In genomic region chr13:42819712-42820111, GRCh38 we compare ENCODE assay signal across 30 cellular contexts. TPM values are rescaled to one million over a fixed set of nuclear protein-coding genes. Genes with fewer than 3 reads are reported as not detected.
"Had no signal": no experiment of that assay in that cellular context is flagged by ENCODE, and none has a peak within 500 bp of the region (broad histone marks: within the 10 kb centered on the region; RNA-seq: fewer than 3 reads in every experiment).

No MANE protein-coding gene starts in this region.

- H3K9me3 Mint-ChIP-seq: activated naive CD4-positive, alpha-beta T cell treated with anti-CD3 and anti-CD28 coated beads, Interleukin-2, amount 50 U/mL, for 24 hours had no signal

- H3K27me3 Mint-ChIP-seq: dendritic cell treated with granulocyte-macrophage colony-stimulating factor and Interleukin-4, amounts not matched to agents 40 ng/mL and 50 ng/mL, for 4 days had no signal

- H3K9me3 ChIP-seq: esophagus muscularis mucosa, gastrocnemius medialis, psoas muscle, right atrium auricular region, thyroid gland, upper lobe of right lung had no signal

- H3K4me1 Mint-ChIP-seq: activated B cell treated with CpG ODN at 0.5 μM for 24 hours; activated CD8-positive, alpha-beta memory T cell treated with anti-CD3 and anti-CD28 coated beads, Interleukin-2, amount 10 ng/mL, durations not matched to agents 7 days and 5 days; activated naive CD4-positive, alpha-beta T cell treated with anti-CD3 and anti-CD28 coated beads, Interleukin-2, amount 50 U/mL, for 24 hours; activated naive CD8-positive, alpha-beta T cell treated with anti-CD3 and anti-CD28 coated beads, Interleukin-2, amount 50 U/mL, for 24 hours; naive thymus-derived CD4-positive, alpha-beta T cell; neural crest cell had no signal

- ATAC-seq: activated CD8-positive, alpha-beta memory T cell treated with anti-CD3 and anti-CD28 coated beads, Interleukin-2, amount 10 ng/mL, durations not matched to agents 7 days and 5 days; activated CD8-positive, alpha-beta T cell treated with anti-CD3 and anti-CD28 coated beads, Interleukin-2, amount 10 ng/mL, durations not matched to agents 7 days and 5 days; activated naive CD8-positive, alpha-beta T cell treated with anti-CD3 and anti-CD28 coated beads, Interleukin-2, amount 50 U/mL, for 24 hours; gastrocnemius medialis; left cardiac atrium; naive thymus-derived CD4-positive, alpha-beta T cell; psoas muscle; stimulated activated naive B cell treated with anti-CD40 and anti-IgM and Interleukin-4, amounts not matched to agents 10 μg/mL and 1 μg/mL and 100 μg/mL, for 72 hours; upper lobe of right lung had no signal

- H3K27ac ChIP-seq: esophagus muscularis mucosa, gastrocnemius medialis, hepatocyte, parathyroid adenoma, psoas muscle, right atrium auricular region, stomach, thyroid gland, upper lobe of right lung had no signal

- H3K36me3 Mint-ChIP-seq: activated CD8-positive, alpha-beta memory T cell treated with anti-CD3 and anti-CD28 coated beads, Interleukin-2, amount 10 ng/mL, durations not matched to agents 7 days and 5 days; activated naive CD4-positive, alpha-beta T cell treated with anti-CD3 and anti-CD28 coated beads, Interleukin-2, amount 50 U/mL, for 24 hours; brain had no signal

- H3K36me3 ChIP-seq: esophagus muscularis mucosa, gastrocnemius medialis, right atrium auricular region, stomach, thyroid gland, upper lobe of right lung had no signal

- H3K4me1 ChIP-seq: esophagus muscularis mucosa, gastrocnemius medialis, parathyroid adenoma, psoas muscle, right atrium auricular region, stomach, thyroid gland, upper lobe of right lung had no signal

- H3K4me3 Mint-ChIP-seq: activated B cell treated with CpG ODN at 0.5 μM for 24 hours; activated CD8-positive, alpha-beta memory T cell treated with anti-CD3 and anti-CD28 coated beads, Interleukin-2, amount 10 ng/mL, durations not matched to agents 7 days and 5 days; activated CD8-positive, alpha-beta T cell treated with anti-CD3 and anti-CD28 coated beads, Interleukin-2, amount 10 ng/mL, durations not matched to agents 7 days and 5 days; activated naive CD4-positive, alpha-beta T cell treated with anti-CD3 and anti-CD28 coated beads, Interleukin-2, amount 50 U/mL, for 24 hours; activated naive CD8-positive, alpha-beta T cell treated with anti-CD3 and anti-CD28 coated beads, Interleukin-2, amount 50 U/mL, for 24 hours; brain; dendritic cell treated with granulocyte-macrophage colony-stimulating factor and Interleukin-4, amounts not matched to agents 40 ng/mL and 50 ng/mL, for 4 days; naive thymus-derived CD4-positive, alpha-beta T cell; neural crest cell; stimulated activated naive B cell treated with anti-CD40 and anti-IgM and Interleukin-4, amounts not matched to agents 10 μg/mL and 1 μg/mL and 100 μg/mL, for 72 hours had no signal

- DNase-seq: activated B cell treated with CpG ODN at 0.5 μM for 24 hours; activated CD8-positive, alpha-beta memory T cell treated with anti-CD3 and anti-CD28 coated beads, Interleukin-2, amount 10 ng/mL, durations not matched to agents 7 days and 5 days; activated CD8-positive, alpha-beta T cell treated with anti-CD3 and anti-CD28 coated beads, Interleukin-2, amount 10 ng/mL, durations not matched to agents 7 days and 5 days; activated naive CD8-positive, alpha-beta T cell treated with anti-CD3 and anti-CD28 coated beads, Interleukin-2, amount 50 U/mL, for 24 hours; activated T-cell treated with anti-CD3 and anti-CD28 coated beads, Interleukin-2, amount 50 U/mL, for 48 hours; aorta; gastrocnemius medialis; glutamatergic neuron; left cardiac atrium; mammary epithelial cell; midbrain; naive thymus-derived CD4-positive, alpha-beta T cell; psoas muscle; stimulated activated CD4-positive, alpha-beta T cell treated with anti-CD3 and anti-CD28 coated beads, Interleukin-15, amount 100 ng/mL, for 24 hours; stimulated activated CD4-positive, alpha-beta T cell treated with anti-CD3 and anti-CD28 coated beads, Interleukin-2, amount 100 ng/mL, for 24 hours; stimulated activated naive B cell treated with anti-CD40 and anti-IgM and Interleukin-4, amounts not matched to agents 10 μg/mL and 1 μg/mL and 100 μg/mL, for 72 hours; stomach; thyroid gland; upper lobe of right lung had no signal

- H3K27ac Mint-ChIP-seq: activated B cell treated with CpG ODN at 0.5 μM for 24 hours; activated CD8-positive, alpha-beta memory T cell treated with anti-CD3 and anti-CD28 coated beads, Interleukin-2, amount 10 ng/mL, durations not matched to agents 7 days and 5 days; activated CD8-positive, alpha-beta T cell treated with anti-CD3 and anti-CD28 coated beads, Interleukin-2, amount 10 ng/mL, durations not matched to agents 7 days and 5 days; activated naive CD4-positive, alpha-beta T cell treated with anti-CD3 and anti-CD28 coated beads, Interleukin-2, amount 50 U/mL, for 24 hours; activated naive CD8-positive, alpha-beta T cell treated with anti-CD3 and anti-CD28 coated beads, Interleukin-2, amount 50 U/mL, for 24 hours; activated T-helper 2 cell treated with anti-CD3 and anti-CD28 coated beads, Interferon-gamma antibody, Interleukin-2, Interleukin-4, amounts not matched to agents 10 μg/mL and 5 μg/mL and 100 μg/mL, durations not matched to agents 14 hours and 24 hours and 36 hours; dendritic cell treated with granulocyte-macrophage colony-stimulating factor and Interleukin-4, amounts not matched to agents 40 ng/mL and 50 ng/mL, for 4 days; naive thymus-derived CD4-positive, alpha-beta T cell; stimulated activated naive B cell treated with anti-CD40 and anti-IgM and Interleukin-4, amounts not matched to agents 10 μg/mL and 1 μg/mL and 100 μg/mL, for 72 hours had no signal

- H3K4me3 ChIP-seq: esophagus muscularis mucosa, gastrocnemius medialis, hepatocyte, psoas muscle, right atrium auricular region, stomach, thyroid gland, upper lobe of right lung had no signal

RNA-seq across cellular contexts. Expression of gene FAM216B, which starts 38.3 kb away (rescaled TPM):
- total RNA-seq: activated B cell treated with CpG ODN at 0.5 μM for 24 hours; activated CD8-positive, alpha-beta memory T cell treated with anti-CD3 and anti-CD28 coated beads, Interleukin-2, amount 10 ng/mL, durations not matched to agents 7 days and 5 days; activated CD8-positive, alpha-beta T cell treated with anti-CD3 and anti-CD28 coated beads, Interleukin-2, amount 10 ng/mL, durations not matched to agents 7 days and 5 days; activated T-helper 2 cell treated with anti-CD3 and anti-CD28 coated beads, Interferon-gamma antibody, Interleukin-2, Interleukin-4, amounts not matched to agents 10 μg/mL and 5 μg/mL and 100 μg/mL, durations not matched to agents 14 hours and 24 hours and 36 hours; aorta; esophagus muscularis mucosa; gastrocnemius medialis; liver; mammary epithelial cell; naive thymus-derived CD4-positive, alpha-beta T cell; neural crest cell; psoas muscle; T-helper 2 cell treated with Interferon-gamma antibody and Interleukin-4, amounts not matched to agents 100 ng/mL and 5 ng/mL, for 36 hours; thyroid gland; upper lobe of right lung had no signal
